ENCODE assay signal across 17 cellular contexts in genomic region chr20:48711696-48712464, GRCh38.
A peak's percentile ranks its signal among the peaks of the same experiment; 100 is the strongest.
DNase-seq lines count a peak whose midpoint lies in the region; ATAC-seq, FAIRE-seq and TF ChIP-seq lines count a peak whose summit lies in the region.
"Had no signal": no experiment of that assay in that cellular context is flagged by ENCODE, and none has a peak within 500 bp of the region (broad histone marks: within the 10 kb centered on the region; RNA-seq: fewer than 3 reads in every experiment).

No MANE protein-coding gene starts in this region.

- no peaks in the 10 kb centered on the region for H3K79me2 ChIP-seq in HepG2 (ENCODE audit: insufficient read depth, low read length)

- H3K27ac Mint-ChIP-seq in CD4-positive, alpha-beta memory T cell: peak overlapping the region in 4 of 7 donors; percentile 29 to 81 (median 60)
- H3K27ac Mint-ChIP-seq in activated CD4-positive, alpha-beta memory T cell treated with anti-CD3 and anti-CD28 coated beads for 36 hours: peak overlapping the region; percentile 49
- H3K27ac Mint-ChIP-seq: WTC11 had no signal

- H3K4me1 Mint-ChIP-seq in CD4-positive, alpha-beta memory T cell: peaks cover 52 to 89% (median 74%) of the 10 kb centered on the region in 4 donors
- peaks cover 62% of the 10 kb centered on the region for H3K4me1 Mint-ChIP-seq in activated CD4-positive, alpha-beta memory T cell treated with anti-CD3 and anti-CD28 coated beads for 36 hours (ENCODE audit: low read depth)

- no peaks in the 10 kb centered on the region; the same call in 1 of the 2 replicates for H4K20me1 ChIP-seq in HepG2 (ENCODE audit: insufficient read depth, low read length)

- peaks cover 0 to 8% (median 0%) of the 10 kb centered on the region in 8 donors for H3K9me3 Mint-ChIP-seq in CD4-positive, alpha-beta memory T cell
- H3K9me3 Mint-ChIP-seq in activated CD4-positive, alpha-beta memory T cell treated with anti-CD3 and anti-CD28 coated beads for 36 hours: no peaks in the 10 kb centered on the region
- H3K9me3 Mint-ChIP-seq: WTC11 had no signal

- no peak for TF ChIP-seq CTCF in HepG2 (CRISPR knock-in tag; IDR thresholded peaks at IDR 0.05)
- no peak for TF ChIP-seq CTCF in WERI-Rb-1 (IDR thresholded peaks at IDR 0.05; ENCODE audit: low read depth, low read length)

- H3K9me3 ChIP-seq in CD4-positive, alpha-beta memory T cell (ENCODE audit: control insufficient read depth in 1 of 2, low read length in 2 of 2): no peaks in the 10 kb centered on the region
- no peaks in the 10 kb centered on the region for H3K9me3 ChIP-seq in HepG2 (ENCODE audit: low read length)
- H3K9me3 ChIP-seq in WERI-Rb-1 (ENCODE audit: severe bottlenecking): no peaks in the 10 kb centered on the region
- H3K9me3 ChIP-seq: prostate gland, uterus had no signal

- no peak for FAIRE-seq in HepG2 (lab: Jason Lieb, UNC)
- FAIRE-seq: H1 had no signal

- H3K9ac ChIP-seq in HepG2 (ENCODE audit: insufficient read depth, low read depth, low read length): no peak overlapping the region

- no peak overlapping the region for H3K4me2 ChIP-seq in HepG2 (ENCODE audit: low read depth, low read length)

- no peak overlapping the region for H3K4me3 ChIP-seq in CD4-positive, alpha-beta memory T cell (ENCODE audit: low read length in 2 of 2)
- H3K4me3 ChIP-seq in HepG2 (replicated peaks in 1 of 3; ENCODE audit: insufficient read depth in 1 of 3, low read depth in 2 of 3, low read length in 3 of 3): no peak overlapping the region
- no peak overlapping the region for H3K4me3 ChIP-seq in WERI-Rb-1 (ENCODE audit: low read depth, low read length)
- H3K4me3 ChIP-seq: prostate gland, uterus had no signal

- no peak for TF ChIP-seq POLR2A in HepG2 (IDR thresholded peaks at IDR 0.05; ENCODE audit: insufficient read depth in 1 of 2, low read depth in 2 of 2, low read length in 2 of 2)

- in situ Hi-C loops in HepG2 (cut with HindIII; ENCODE audit: extremely low pct_ligation_motif_present, low pct_unique_long_range_greater_than_20kb): no loop called here

- TF ChIP-seq RAD21 in HepG2 (CRISPR knock-in tag; IDR thresholded peaks at IDR 0.05): no peak

- peaks cover 24 to 45% of the 10 kb centered on the region in 2 donors for H3K36me3 Mint-ChIP-seq in CD4-positive, alpha-beta memory T cell
- peaks cover 22% of the 10 kb centered on the region for H3K36me3 Mint-ChIP-seq in activated CD4-positive, alpha-beta memory T cell treated with anti-CD3 and anti-CD28 coated beads for 36 hours
- H3K36me3 Mint-ChIP-seq: WTC11 had no signal

- H3K4me1 ChIP-seq in CD4-positive, alpha-beta memory T cell (ENCODE audit: insufficient read depth, low read length): peaks cover 76% of the 10 kb centered on the region
- H3K4me1 ChIP-seq in HepG2 (ENCODE audit: insufficient read depth, low read length): no peaks in the 10 kb centered on the region
- H3K4me1 ChIP-seq: prostate gland, uterus had no signal

- peak overlapping the region in 1 of 8 donors; percentile 30 for H3K4me3 Mint-ChIP-seq in CD4-positive, alpha-beta memory T cell
- no peak overlapping the region for H3K4me3 Mint-ChIP-seq in activated CD4-positive, alpha-beta memory T cell treated with anti-CD3 and anti-CD28 coated beads for 36 hours
- H3K4me3 Mint-ChIP-seq: WTC11 had no signal

- BruUV-seq in HepG2 (replicated peaks; lab: Mats Ljungman, UMichigan): no TSS peak

- CTCF ChIA-PET in CD4-positive, alpha-beta memory T cell (lab: Charles Lee; ENCODE audit: partially characterized antibody): interaction anchor here (1.0 to 1.1 kb wide), 2 partner anchors 165 to 166 kb away, joined by 3 to 4 read pairs; no protein-coding TSS in a partner anchor
- CTCF ChIA-PET in activated CD4-positive, alpha-beta memory T cell treated with anti-CD3 and anti-CD28 coated beads for 36 hours (lab: Charles Lee): interaction anchor here (0.8 to 1.2 kb wide), 2 partner anchors 54 to 193 kb away, joined by 3 to 5 read pairs; no protein-coding TSS in a partner anchor
- CTCF ChIA-PET in HepG2 (lab: Yijun Ruan, JAX; ENCODE audit: low intra/inter-chr PET ratio, low total read pairs): no interaction called here

- ATAC-seq in GM21529 (IDR thresholded peaks at IDR 0.05; ENCODE audit: unreplicated experiment) (peak; percentile 15), HepG2 (no peak), HG03565 (IDR thresholded peaks at IDR 0.05; ENCODE audit: unreplicated experiment) (no peak)
- ATAC-seq: PC-3, WTC11 had no signal

- no peaks in the 10 kb centered on the region for H3K27me3 Mint-ChIP-seq in CD4-positive, alpha-beta memory T cell
- H3K27me3 Mint-ChIP-seq in activated CD4-positive, alpha-beta memory T cell treated with anti-CD3 and anti-CD28 coated beads for 36 hours: no peaks in the 10 kb centered on the region

- no peak for DNase-seq in CD4-positive, alpha-beta memory T cell
- no peak for DNase-seq in activated CD4-positive, alpha-beta memory T cell treated with anti-CD3 and anti-CD28 coated beads for 36 hours
- DNase-seq in HepG2 (ENCODE audit: low spot score): no peak
- DNase-seq in anterior cingulate cortex (lab: John Stamatoyannopoulos, UW): no peak
- no peak for DNase-seq in kidney tubule cell (ENCODE audit: low spot score)
- no peak for DNase-seq in WERI-Rb-1
- DNase-seq: activated T-cell treated with anti-CD3 and anti-CD28 coated beads, Interleukin-2, amount 50 U/mL, for 48 hours; DMS79; effector CD8-positive, alpha-beta T cell; NCI-H446; PC-3; uterus had no signal

- no peaks in the 10 kb centered on the region for H3K27me3 ChIP-seq in CD4-positive, alpha-beta memory T cell (ENCODE audit: insufficient read depth, low read length)
- H3K27me3 ChIP-seq in HepG2 (ENCODE audit: control insufficient read depth in 1 of 2, insufficient read depth in 2 of 2, low read length in 2 of 2) (peaks cover 0 to 4% of the 10 kb centered on the region in 2 experiments; a peak in 2 of 5 replicates), WERI-Rb-1 (ENCODE audit: insufficient read depth, low read depth, severe bottlenecking) (no peaks in the 10 kb centered on the region)
- H3K27me3 ChIP-seq: uterus had no signal

- WGBS in HepG2 (ENCODE audit: low lambda C conversion rate): 63% methylated on average over 10 of the region's 10 CpGs

- no peak for TF ChIP-seq EP300 in HepG2 (IDR thresholded peaks at IDR 0.05; ENCODE audit: low read depth in 2 of 2, low read length in 2 of 2)
- TF ChIP-seq EP300 in HepG2 (CRISPR knock-in tag; IDR thresholded peaks at IDR 0.05; ENCODE audit: borderline replicate concordance): no peak

- H3K36me3 ChIP-seq in CD4-positive, alpha-beta memory T cell (ENCODE audit: insufficient read depth, low read length): peaks cover 13% of the 10 kb centered on the region
- no peaks in the 10 kb centered on the region for H3K36me3 ChIP-seq in HepG2 (replicated peaks in 1 of 2; ENCODE audit: control insufficient read depth in 1 of 2, insufficient read depth in 2 of 2, low read length in 2 of 2)
- peaks cover 10% of the 10 kb centered on the region for H3K36me3 ChIP-seq in WERI-Rb-1
- H3K36me3 ChIP-seq: prostate gland, uterus had no signal

- POLR2A ChIA-PET in CD4-positive, alpha-beta memory T cell (lab: Charles Lee; ENCODE audit: partially characterized antibody): interaction anchor here (0.8 to 1.5 kb wide), 4 partner anchors 23 to 107 kb away, joined by 3 to 4 read pairs (median 3); no protein-coding TSS in a partner anchor
- POLR2A ChIA-PET in activated CD4-positive, alpha-beta memory T cell treated with anti-CD3 and anti-CD28 coated beads for 36 hours (lab: Charles Lee): interaction anchor here (0.5 to 0.8 kb wide), 2 partner anchors 36 to 326 kb away, joined by 5 to 6 read pairs; no protein-coding TSS in a partner anchor
- POLR2A ChIA-PET in HepG2 (lab: Yijun Ruan, JAX): no interaction called here

- H2AFZ ChIP-seq in HepG2 (ENCODE audit: low read length): no peak overlapping the region

- H3K27ac ChIP-seq in CD4-positive, alpha-beta memory T cell (ENCODE audit: low read depth, low read length): no peak overlapping the region
- H3K27ac ChIP-seq in HepG2 (ENCODE audit: extremely low read length, insufficient read depth, low read length) (no peak overlapping the region), WERI-Rb-1 (no peak overlapping the region)
- H3K27ac ChIP-seq: prostate gland, uterus had no signal

- intact Hi-C loops in CD4-positive, alpha-beta memory T cell (cut with micrococcal nuclease): no loop called here
- intact Hi-C loops in activated CD4-positive, alpha-beta memory T cell treated with anti-CD3 and anti-CD28 coated beads for 36 hours (cut with micrococcal nuclease): no loop called here
- intact Hi-C loops in HepG2 (cut with micrococcal nuclease; ENCODE audit: unreplicated experiment): no loop called here

TF ChIP-seq in HepG2, 621 proteins besides CTCF, POLR2A, EP300 and RAD21:
- TF ChIP-seq ZNF629 (CRISPR knock-in tag; conservative IDR thresholded peaks at IDR 0.05) (peak; percentile 73), ZNF772 (CRISPR knock-in tag; IDR thresholded peaks at IDR 0.05) (no peak)
